29 cellular contexts compared by ENCODE assay signal in genomic region chr12:117606024-117606423, GRCh38.
"Had no signal": no experiment of that assay in that cellular context is flagged by ENCODE, and none has a peak within 500 bp of the region (broad histone marks: within the 10 kb centered on the region; RNA-seq: fewer than 3 reads in every experiment).

No MANE protein-coding gene starts in this region.

- H3K9me3 Mint-ChIP-seq: stimulated activated effector memory CD8-positive, alpha-beta T cell treated with anti-CD3 and anti-CD28 coated beads, Interleukin-12 subunit alpha, Interleukin-12 subunit beta, amount 100 ng/mL, for 72 hours; type B pancreatic cell had no signal

- H3K4me3 Mint-ChIP-seq: stimulated activated effector memory CD8-positive, alpha-beta T cell treated with anti-CD3 and anti-CD28 coated beads, Interleukin-12 subunit alpha, Interleukin-12 subunit beta, amount 100 ng/mL, for 72 hours; stimulated activated memory B cell treated with anti-CD40 and anti-IgM and Interleukin-4, amounts not matched to agents 10 μg/mL and 1 μg/mL and 100 μg/mL, for 72 hours; stimulated activated naive B cell treated with anti-CD40 and anti-IgM and Interleukin-4, amounts not matched to agents 10 μg/mL and 1 μg/mL and 100 μg/mL, for 72 hours; stimulated activated naive CD8-positive, alpha-beta T cell treated with anti-CD3 and anti-CD28 coated beads, Interleukin-15, amount 100 ng/mL, for 72 hours; stimulated activated naive CD8-positive, alpha-beta T cell treated with anti-CD3 and anti-CD28 coated beads, Interleukin-15, Interleukin-2, amounts not matched to agents 100 ng/mL and 50 ng/mL, for 24 hours; type B pancreatic cell had no signal

- H3K36me3 Mint-ChIP-seq: stimulated activated effector memory CD8-positive, alpha-beta T cell treated with anti-CD3 and anti-CD28 coated beads, Interleukin-12 subunit alpha, Interleukin-12 subunit beta, amount 100 ng/mL, for 72 hours; stimulated activated memory B cell treated with anti-CD40 and anti-IgM and Interleukin-4, amounts not matched to agents 10 μg/mL and 1 μg/mL and 100 μg/mL, for 72 hours; stimulated activated naive B cell treated with anti-CD40 and anti-IgM and Interleukin-4, amounts not matched to agents 10 μg/mL and 1 μg/mL and 100 μg/mL, for 72 hours; type B pancreatic cell had no signal

- H3K27me3 ChIP-seq: testis, thyroid gland, tibial nerve, transverse colon, upper lobe of left lung, upper lobe of right lung, uterus, vagina had no signal

- H3K4me3 ChIP-seq: stomach, suprapubic skin, testis, thoracic aorta, thyroid gland, tibial artery, tibial nerve, transverse colon, upper lobe of left lung, upper lobe of right lung, uterus, vagina had no signal

- H3K4me1 Mint-ChIP-seq: stimulated activated effector memory CD8-positive, alpha-beta T cell treated with anti-CD3 and anti-CD28 coated beads, Interleukin-12 subunit alpha, Interleukin-12 subunit beta, amount 100 ng/mL, for 72 hours; stimulated activated memory B cell treated with anti-CD40 and anti-IgM and Interleukin-4, amounts not matched to agents 10 μg/mL and 1 μg/mL and 100 μg/mL, for 72 hours; stimulated activated naive B cell treated with anti-CD40 and anti-IgM and Interleukin-4, amounts not matched to agents 10 μg/mL and 1 μg/mL and 100 μg/mL, for 72 hours; stimulated activated naive CD8-positive, alpha-beta T cell treated with anti-CD3 and anti-CD28 coated beads, Interleukin-15, amount 100 ng/mL, for 72 hours had no signal

- FAIRE-seq: urothelium cell line had no signal

- ATAC-seq: stimulated activated effector memory CD8-positive, alpha-beta T cell treated with anti-CD3 and anti-CD28 coated beads, Interleukin-12 subunit alpha, Interleukin-12 subunit beta, amount 100 ng/mL, for 72 hours; stimulated activated memory B cell treated with anti-CD40 and anti-IgM and Interleukin-4, amounts not matched to agents 10 μg/mL and 1 μg/mL and 100 μg/mL, for 72 hours; stimulated activated naive B cell treated with anti-CD40 and anti-IgM and Interleukin-4, amounts not matched to agents 10 μg/mL and 1 μg/mL and 100 μg/mL, for 72 hours; stimulated activated naive CD8-positive, alpha-beta T cell treated with anti-CD3 and anti-CD28 coated beads, Interleukin-15, amount 100 ng/mL, for 72 hours; stimulated activated naive CD8-positive, alpha-beta T cell treated with anti-CD3 and anti-CD28 coated beads, Interleukin-15, Interleukin-2, amounts not matched to agents 100 U/mL and 50 U/mL, for 24 hours; upper lobe of right lung had no signal

- H3K27me3 Mint-ChIP-seq: stimulated activated memory B cell treated with anti-CD40 and anti-IgM and Interleukin-4, amounts not matched to agents 10 μg/mL and 1 μg/mL and 100 μg/mL, for 72 hours; stimulated activated naive B cell treated with anti-CD40 and anti-IgM and Interleukin-4, amounts not matched to agents 10 μg/mL and 1 μg/mL and 100 μg/mL, for 72 hours; stimulated activated naive CD8-positive, alpha-beta T cell treated with anti-CD3 and anti-CD28 coated beads, Interleukin-15, amount 100 ng/mL, for 72 hours; stimulated activated naive CD8-positive, alpha-beta T cell treated with anti-CD3 and anti-CD28 coated beads, Interleukin-15, Interleukin-2, amounts not matched to agents 100 ng/mL and 50 ng/mL, for 24 hours had no signal

- H3K9me3 ChIP-seq: stomach, suprapubic skin, testis, thoracic aorta, thyroid gland, tibial artery, tibial nerve, upper lobe of left lung, upper lobe of right lung, uterus, vagina had no signal

- DNase-seq: stimulated activated CD4-positive, alpha-beta T cell treated with anti-CD3 and anti-CD28 coated beads, Interleukin-2, amount 100 ng/mL, for 48 hours; stimulated activated CD4-positive, alpha-beta T cell treated with anti-CD3 and anti-CD28 coated beads, Interleukin-4, amount 100 ng/mL, for 1 hour; stimulated activated CD4-positive, alpha-beta T cell treated with anti-CD3 and anti-CD28 coated beads, Interleukin-4, amount 100 ng/mL, for 24 hours; stimulated activated CD4-positive, alpha-beta T cell treated with anti-CD3 and anti-CD28 coated beads, Interleukin-4, amount 100 ng/mL, for 4 hours; stimulated activated CD8-positive, alpha-beta memory T cell treated with anti-CD3 and anti-CD28 coated beads, Interleukin-4, amount 100 ng/mL, for 48 hours; stimulated activated naive B cell treated with anti-CD40 and anti-IgM and Interleukin-4, amounts not matched to agents 10 μg/mL and 1 μg/mL and 100 μg/mL, for 72 hours; stimulated activated naive CD4-positive, alpha-beta T cell; stimulated activated naive CD4-positive, alpha-beta T cell treated with Interleukin-2 at 50 U/mL for 16 hours; stimulated activated naive CD8-positive, alpha-beta T cell treated with anti-CD3 and anti-CD28 coated beads, Interleukin-15, amount 100 ng/mL, for 72 hours; stimulated activated naive CD8-positive, alpha-beta T cell treated with anti-CD3 and anti-CD28 coated beads, Interleukin-15, Interleukin-2, amounts not matched to agents 100 U/mL and 50 U/mL, for 24 hours; stomach; substantia nigra; testis; thyroid gland; tibial artery; transverse colon; trophoblast cell; upper lobe of left lung; upper lobe of right lung; uterus had no signal

- H3K4me1 ChIP-seq: stomach, suprapubic skin, testis, thyroid gland, tibial artery, transverse colon, upper lobe of left lung, upper lobe of right lung, uterus, vagina had no signal

- H3K27ac ChIP-seq: stomach, suprapubic skin, testis, thoracic aorta, thyroid gland, tibial artery, tibial nerve, transverse colon, upper lobe of left lung, upper lobe of right lung, uterus, vagina had no signal

- H3K27ac Mint-ChIP-seq: stimulated activated effector memory CD8-positive, alpha-beta T cell treated with anti-CD3 and anti-CD28 coated beads, Interleukin-12 subunit alpha, Interleukin-12 subunit beta, amount 100 ng/mL, for 72 hours; stimulated activated memory B cell treated with anti-CD40 and anti-IgM and Interleukin-4, amounts not matched to agents 10 μg/mL and 1 μg/mL and 100 μg/mL, for 72 hours; stimulated activated naive B cell treated with anti-CD40 and anti-IgM and Interleukin-4, amounts not matched to agents 10 μg/mL and 1 μg/mL and 100 μg/mL, for 72 hours; stimulated activated naive CD8-positive, alpha-beta T cell treated with anti-CD3 and anti-CD28 coated beads, Interleukin-15, amount 100 ng/mL, for 72 hours; stimulated activated naive CD8-positive, alpha-beta T cell treated with anti-CD3 and anti-CD28 coated beads, Interleukin-15, Interleukin-2, amounts not matched to agents 100 ng/mL and 50 ng/mL, for 24 hours; type B pancreatic cell had no signal

- H3K36me3 ChIP-seq: stomach, suprapubic skin, thoracic aorta, thyroid gland, tibial artery, tibial nerve, transverse colon, upper lobe of left lung, upper lobe of right lung, uterus, vagina had no signal
